Comparison of ENCODE assay signal across 1 cellular context in the genomic region with DNA sequence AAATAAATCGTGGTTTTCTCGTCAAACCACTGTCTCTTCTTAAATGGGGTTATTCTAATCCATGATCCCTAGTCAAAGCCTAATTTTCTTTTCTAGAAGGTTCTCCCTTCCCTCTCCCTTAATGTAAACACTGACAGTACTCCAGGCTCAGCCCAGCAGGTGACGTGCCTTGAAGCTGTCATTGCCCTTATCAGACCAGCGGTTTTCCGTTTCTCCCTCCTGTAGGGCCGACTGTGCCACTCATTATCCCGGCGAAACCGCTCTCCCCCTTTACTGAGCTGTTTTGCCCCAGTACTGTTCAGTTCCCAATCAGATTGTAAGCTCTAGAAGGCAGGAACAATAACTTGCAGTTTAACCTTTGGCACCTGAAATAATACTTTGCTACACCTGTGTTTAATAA.
TF ChIP-seq lines count a peak whose summit lies in the region.

No MANE protein-coding gene starts in this region.

TF ChIP-seq in HEK293, 187 proteins besides CTCF, POLR2A, EP300 and RAD21 (continued from another document):
- TF ChIP-seq, protein P1, sequence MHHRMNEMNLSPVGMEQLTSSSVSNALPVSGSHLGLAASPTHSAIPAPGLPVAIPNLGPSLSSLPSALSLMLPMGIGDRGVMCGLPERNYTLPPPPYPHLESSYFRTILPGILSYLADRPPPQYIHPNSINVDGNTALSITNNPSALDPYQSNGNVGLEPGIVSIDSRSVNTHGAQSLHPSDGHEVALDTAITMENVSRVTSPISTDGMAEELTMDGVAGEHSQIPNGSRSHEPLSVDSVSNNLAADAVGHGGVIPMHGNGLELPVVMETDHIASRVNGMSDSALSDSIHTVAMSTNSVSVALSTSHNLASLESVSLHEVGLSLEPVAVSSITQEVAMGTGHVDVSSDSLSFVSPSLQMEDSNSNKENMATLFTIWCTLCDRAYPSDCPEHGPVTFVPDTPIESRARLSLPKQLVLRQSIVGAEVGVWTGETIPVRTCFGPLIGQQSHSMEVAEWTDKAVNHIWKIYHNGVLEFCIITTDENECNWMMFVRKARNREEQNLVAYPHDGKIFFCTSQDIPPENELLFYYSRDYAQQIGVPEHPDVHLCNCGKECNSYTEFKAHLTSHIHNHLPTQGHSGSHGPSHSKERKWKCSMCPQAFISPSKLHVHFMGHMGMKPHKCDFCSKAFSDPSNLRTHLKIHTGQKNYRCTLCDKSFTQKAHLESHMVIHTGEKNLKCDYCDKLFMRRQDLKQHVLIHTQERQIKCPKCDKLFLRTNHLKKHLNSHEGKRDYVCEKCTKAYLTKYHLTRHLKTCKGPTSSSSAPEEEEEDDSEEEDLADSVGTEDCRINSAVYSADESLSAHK (tag by site-specific recombination; IDR thresholded peaks at IDR 0.05), result peak; percentile 80
- TF ChIP-seq ZIC2 (tag by site-specific recombination; IDR thresholded peaks at IDR 0.05) (peak; percentile 77), YY2 (tag by site-specific recombination; IDR thresholded peaks at IDR 0.05) (no peak)
TF ChIP-seq in HEK293: peak in this region for 2.
